8 cellular contexts compared by ENCODE assay signal in genomic region chr1:54403808-54404261, GRCh38. TPM values are rescaled to one million over a fixed set of nuclear protein-coding genes. Genes with fewer than 3 reads are reported as not detected.
DNase-seq lines count a peak whose midpoint lies in the region; ATAC-seq and TF ChIP-seq lines count a peak whose summit lies in the region.

No MANE protein-coding gene starts in this region.

- ATAC-seq in GM21390 (IDR thresholded peaks at IDR 0.05; ENCODE audit: unreplicated experiment), result no peak
- no peak for ATAC-seq in HG02642 (IDR thresholded peaks at IDR 0.05; ENCODE audit: poor library complexity, unreplicated experiment)

- no peaks in the 10 kb centered on the region for H3K9me3 Mint-ChIP-seq in mesothelial cell of epicardium

- peaks cover 61% of the 10 kb centered on the region for H3K4me1 Mint-ChIP-seq in mesothelial cell of epicardium

- peak overlapping the region; percentile 87 for H3K27ac Mint-ChIP-seq in mesothelial cell of epicardium

- peak overlapping the region; percentile 72 for H3K4me3 Mint-ChIP-seq in mesothelial cell of epicardium

- peaks cover 32% of the 10 kb centered on the region for H3K36me3 Mint-ChIP-seq in mesothelial cell of epicardium

- no peak for TF ChIP-seq CTCF in mesothelial cell of epicardium (IDR thresholded peaks at IDR 0.05; ENCODE audit: unreplicated experiment)

- DNase-seq in AG20443 (ENCODE audit: low spot score) (peak; percentile 35), HS-5 (ENCODE audit: low read depth) (peak; percentile 22), amniotic epithelial cell (ENCODE audit: low read depth) (peak; percentile 70), mesothelial cell of epicardium (ENCODE audit: low spot score in 2 of 2, unreplicated experiment in 2 of 2) (no peak), NCI-H2227 treated with DMSO at 0.1 percent for 48 hours (lab: John Stamatoyannopoulos, UW) (no peak), NCI-H2029 (lab: John Stamatoyannopoulos, UW) (no peak)

- H3K27me3 Mint-ChIP-seq in mesothelial cell of epicardium (ENCODE audit: low read depth), result no peaks in the 10 kb centered on the region

RNA-seq across cellular contexts. Expression of gene SSBP3, which starts 2.4 kb away (rescaled TPM):
- total RNA-seq in mesothelial cell of epicardium, result 171 to 188 TPM (median 172 TPM) in 3 replicates

Comparison
In these comparisons a context has a peak if more than half of its experiments do, and no peak if none do; other contexts are left out.
1. DNase-seq: peak in AG20443 (single experiment), HS-5 (single experiment) and amniotic epithelial cell (single experiment); none in mesothelial cell of epicardium (0 of 2), NCI-H2227 treated with DMSO at 0.1 percent for 48 hours (single experiment) and NCI-H2029 (single experiment).